1 cellular context compared by ENCODE assay signal in genomic region chr20:45346291-45346718, GRCh38.
TF ChIP-seq lines count a peak whose summit lies in the region.

No MANE protein-coding gene starts in this region.

TF ChIP-seq in GM23338, 12 proteins besides CTCF, POLR2A, EP300 and RAD21 (continued from another document):
- TF ChIP-seq ZNF462 (CRISPR knock-in tag; IDR thresholded peaks at IDR 0.05) (no peak), ZNF331 (CRISPR knock-in tag; IDR thresholded peaks at IDR 0.05; ENCODE audit: low read depth) (no peak), ETS1 (IDR thresholded peaks at IDR 0.05) (no peak), JUNB (IDR thresholded peaks at IDR 0.05; ENCODE audit: unreplicated experiment) (no peak), CREB1 (CRISPR knock-in tag; IDR thresholded peaks at IDR 0.05; ENCODE audit: low read depth) (no peak), ZNF114 (CRISPR knock-in tag; IDR thresholded peaks at IDR 0.05) (no peak), EZH2phosphoT487 (IDR thresholded peaks at IDR 0.05; ENCODE audit: unreplicated experiment) (no peak)
